ENCODE assay signal across 8 cellular contexts in genomic region chr4:25439913-25440477, GRCh38.
A peak's percentile ranks its signal among the peaks of the same experiment; 100 is the strongest.
DNase-seq lines count a peak whose midpoint lies in the region; ATAC-seq and TF ChIP-seq lines count a peak whose summit lies in the region.

No MANE protein-coding gene starts in this region.

- no peak overlapping the region for H3K27ac Mint-ChIP-seq in activated CD4-positive, alpha-beta memory T cell treated with anti-CD3 and anti-CD28 coated beads for 36 hours

- DNase-seq in DMS 273 (lab: John Stamatoyannopoulos, UW; ENCODE audit: unreplicated experiment): peak; percentile 85
- peak; percentile 83 for DNase-seq in NCI-H510A treated with DMSO at 0.1 percent for 48 hours (lab: John Stamatoyannopoulos, UW)
- peak; percentile 58 for DNase-seq in activated CD4-positive, alpha-beta memory T cell treated with anti-CD3 and anti-CD28 coated beads for 36 hours
- peak; percentile 60 for DNase-seq in epidermal melanocyte (ENCODE audit: insufficient read length, low spot score)
- DNase-seq in mucosa of descending colon: peak in 1 of 3 donors; percentile 86
- peak; percentile 88 for DNase-seq in testis

- TF ChIP-seq CTCF in mucosa of descending colon (IDR thresholded peaks at IDR 0.05) (peak; percentile 76), testis (IDR thresholded peaks at IDR 0.05) (peak; percentile 77 to 91 (median 82))

- H3K4me1 ChIP-seq in mucosa of descending colon (ENCODE audit: low read depth) (no peaks in the 10 kb centered on the region), testis (peaks cover 17% of the 10 kb centered on the region)

- H3K27ac ChIP-seq in testis: peak overlapping the region; percentile 12 to 55

- no peaks in the 10 kb centered on the region for H3K9me3 ChIP-seq in mucosa of descending colon
- H3K9me3 ChIP-seq in testis: no peaks in the 10 kb centered on the region

- H3K4me1 Mint-ChIP-seq in activated CD4-positive, alpha-beta memory T cell treated with anti-CD3 and anti-CD28 coated beads for 36 hours (ENCODE audit: low read depth): no peaks in the 10 kb centered on the region

- ATAC-seq in GM19463 (IDR thresholded peaks at IDR 0.05; ENCODE audit: unreplicated experiment) (peak; percentile 86), HG03520 (IDR thresholded peaks at IDR 0.05; ENCODE audit: unreplicated experiment) (peak; percentile 81), mucosa of descending colon (peak; percentile 87)

- H3K36me3 ChIP-seq in mucosa of descending colon (ENCODE audit: low read depth): no peaks in the 10 kb centered on the region
- H3K36me3 ChIP-seq in testis (ENCODE audit: low read depth, missing control alignments): no peaks in the 10 kb centered on the region

- peaks cover 3% of the 10 kb centered on the region for H3K9me3 Mint-ChIP-seq in activated CD4-positive, alpha-beta memory T cell treated with anti-CD3 and anti-CD28 coated beads for 36 hours

- no peak for TF ChIP-seq POLR2A in testis (IDR thresholded peaks at IDR 0.05)

- intact Hi-C loops in activated CD4-positive, alpha-beta memory T cell treated with anti-CD3 and anti-CD28 coated beads for 36 hours (cut with micrococcal nuclease): loop anchor here (2.0 kb wide), 2 partner anchors 329 to 423 kb away; partner anchors contain the start of gene SEL1L3
- intact Hi-C loops in mucosa of descending colon (cut with DNase I, micrococcal nuclease) (loop anchor here in 1 of 2 donors (5.0 kb wide), 1 partner anchor 327 kb away; no protein-coding TSS in a partner anchor), testis (cut with DNase I; ENCODE audit: low total_unique reads) (no loop called here)

- H3K27me3 Mint-ChIP-seq in activated CD4-positive, alpha-beta memory T cell treated with anti-CD3 and anti-CD28 coated beads for 36 hours: no peaks in the 10 kb centered on the region

- H3K4me3 ChIP-seq in mucosa of descending colon (no peak overlapping the region), testis (no peak overlapping the region)

- no peak overlapping the region for H3K4me3 Mint-ChIP-seq in activated CD4-positive, alpha-beta memory T cell treated with anti-CD3 and anti-CD28 coated beads for 36 hours

- CTCF ChIA-PET in activated CD4-positive, alpha-beta memory T cell treated with anti-CD3 and anti-CD28 coated beads for 36 hours (lab: Charles Lee): interaction anchor here (0.7 to 2.6 kb wide), 15 partner anchors 8 to 472 kb away, joined by 3 to 14 read pairs (median 4); no protein-coding TSS in a partner anchor

- 24 to 25% methylated on average over 2 of the region's 2 CpGs for WGBS in testis, 2 donors

- no peaks in the 10 kb centered on the region for H3K27me3 ChIP-seq in testis

- no peaks in the 10 kb centered on the region for H3K36me3 Mint-ChIP-seq in activated CD4-positive, alpha-beta memory T cell treated with anti-CD3 and anti-CD28 coated beads for 36 hours

- POLR2A ChIA-PET in activated CD4-positive, alpha-beta memory T cell treated with anti-CD3 and anti-CD28 coated beads for 36 hours (lab: Charles Lee): no interaction called here
